Comparison of ENCODE assay signal across 1 cellular context in genomic region chr7:12687213-12688171, GRCh38.
A peak's percentile ranks its signal among the peaks of the same experiment; 100 is the strongest.
TF ChIP-seq lines count a peak whose summit lies in the region.

A gene with protein sequence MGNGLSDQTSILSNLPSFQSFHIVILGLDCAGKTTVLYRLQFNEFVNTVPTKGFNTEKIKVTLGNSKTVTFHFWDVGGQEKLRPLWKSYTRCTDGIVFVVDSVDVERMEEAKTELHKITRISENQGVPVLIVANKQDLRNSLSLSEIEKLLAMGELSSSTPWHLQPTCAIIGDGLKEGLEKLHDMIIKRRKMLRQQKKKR (plus strand): TSS chr7:12687633. CDS start chr7:12688255, 622 bp downstream.

TF ChIP-seq in K562, 482 proteins besides CTCF, POLR2A, EP300 and RAD21 (continued from another document and continues in another):
- TF ChIP-seq ZNF609 (CRISPR knock-in tag; IDR thresholded peaks at IDR 0.05; ENCODE audit: borderline replicate concordance) (peak; percentile 84; the same call in 1 of the 2 replicates), ZNF408 (CRISPR knock-in tag; IDR thresholded peaks at IDR 0.05; ENCODE audit: low read depth) (no peak), HNRNPLL (IDR thresholded peaks at IDR 0.05; ENCODE audit: low read depth, low read length, poor library complexity, severe bottlenecking) (peak; percentile 66), THRAP3 (IDR thresholded peaks at IDR 0.05; ENCODE audit: borderline replicate concordance) (peak; percentile 90; the same call in 1 of the 2 replicates), JUN (IDR thresholded peaks at IDR 0.05; ENCODE audit: borderline replicate concordance, low read depth, low read length) (no peak; the same call in 1 of the 2 replicates), JUN (CRISPR knock-in tag; IDR thresholded peaks at IDR 0.05; ENCODE audit: borderline replicate concordance) (no peak; the same call in 1 of the 2 replicates), SRSF3 (IDR thresholded peaks at IDR 0.05; ENCODE audit: insufficient read depth, low read length) (no peak), NFYB (IDR thresholded peaks at IDR 0.05; ENCODE audit: extremely low read depth, insufficient read length) (peak; percentile 97), CBX2 (IDR thresholded peaks at IDR 0.05; ENCODE audit: insufficient read depth, low read length, poor library complexity, severe bottlenecking) (no peak), NFRKB (IDR thresholded peaks at IDR 0.05; ENCODE audit: low read depth) (peak; percentile 41; the same call in 1 of the 2 replicates), RNF2 (IDR thresholded peaks at IDR 0.05) (peak; percentile 55; the same call in 1 of the 2 replicates), GATAD2A (IDR thresholded peaks at IDR 0.05) (peak; percentile 92), ZNF583 (CRISPR knock-in tag; IDR thresholded peaks at IDR 0.05) (no peak), SP1 (CRISPR knock-in tag; IDR thresholded peaks at IDR 0.05) (peak; percentile 96), PHF8 (IDR thresholded peaks at IDR 0.05; ENCODE audit: borderline replicate concordance, low read length) (peak; percentile 43; the same call in 1 of the 2 replicates), ZNF239 (CRISPR knock-in tag; IDR thresholded peaks at IDR 0.05) (no peak)
- TF ChIP-seq, protein P1, sequence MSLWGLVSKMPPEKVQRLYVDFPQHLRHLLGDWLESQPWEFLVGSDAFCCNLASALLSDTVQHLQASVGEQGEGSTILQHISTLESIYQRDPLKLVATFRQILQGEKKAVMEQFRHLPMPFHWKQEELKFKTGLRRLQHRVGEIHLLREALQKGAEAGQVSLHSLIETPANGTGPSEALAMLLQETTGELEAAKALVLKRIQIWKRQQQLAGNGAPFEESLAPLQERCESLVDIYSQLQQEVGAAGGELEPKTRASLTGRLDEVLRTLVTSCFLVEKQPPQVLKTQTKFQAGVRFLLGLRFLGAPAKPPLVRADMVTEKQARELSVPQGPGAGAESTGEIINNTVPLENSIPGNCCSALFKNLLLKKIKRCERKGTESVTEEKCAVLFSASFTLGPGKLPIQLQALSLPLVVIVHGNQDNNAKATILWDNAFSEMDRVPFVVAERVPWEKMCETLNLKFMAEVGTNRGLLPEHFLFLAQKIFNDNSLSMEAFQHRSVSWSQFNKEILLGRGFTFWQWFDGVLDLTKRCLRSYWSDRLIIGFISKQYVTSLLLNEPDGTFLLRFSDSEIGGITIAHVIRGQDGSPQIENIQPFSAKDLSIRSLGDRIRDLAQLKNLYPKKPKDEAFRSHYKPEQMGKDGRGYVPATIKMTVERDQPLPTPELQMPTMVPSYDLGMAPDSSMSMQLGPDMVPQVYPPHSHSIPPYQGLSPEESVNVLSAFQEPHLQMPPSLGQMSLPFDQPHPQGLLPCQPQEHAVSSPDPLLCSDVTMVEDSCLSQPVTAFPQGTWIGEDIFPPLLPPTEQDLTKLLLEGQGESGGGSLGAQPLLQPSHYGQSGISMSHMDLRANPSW (CRISPR knock-in tag; IDR thresholded peaks at IDR 0.05), result no peak
- TF ChIP-seq, protein P2, sequence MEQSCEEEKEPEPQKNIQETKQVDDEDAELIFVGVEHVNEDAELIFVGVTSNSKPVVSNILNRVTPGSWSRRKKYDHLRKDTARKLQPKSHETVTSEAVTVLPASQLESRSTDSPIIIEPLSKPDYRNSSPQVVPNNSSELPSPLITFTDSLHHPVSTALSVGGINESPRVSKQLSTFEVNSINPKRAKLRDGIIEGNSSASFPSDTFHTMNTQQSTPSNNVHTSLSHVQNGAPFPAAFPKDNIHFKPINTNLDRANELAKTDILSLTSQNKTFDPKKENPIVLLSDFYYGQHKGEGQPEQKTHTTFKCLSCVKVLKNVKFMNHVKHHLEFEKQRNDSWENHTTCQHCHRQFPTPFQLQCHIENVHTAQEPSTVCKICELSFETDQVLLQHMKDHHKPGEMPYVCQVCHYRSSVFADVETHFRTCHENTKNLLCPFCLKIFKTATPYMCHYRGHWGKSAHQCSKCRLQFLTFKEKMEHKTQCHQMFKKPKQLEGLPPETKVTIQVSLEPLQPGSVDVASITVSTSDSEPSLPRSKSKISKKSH (CRISPR knock-in tag; IDR thresholded peaks at IDR 0.05), result no peak
- TF ChIP-seq, protein P3, sequence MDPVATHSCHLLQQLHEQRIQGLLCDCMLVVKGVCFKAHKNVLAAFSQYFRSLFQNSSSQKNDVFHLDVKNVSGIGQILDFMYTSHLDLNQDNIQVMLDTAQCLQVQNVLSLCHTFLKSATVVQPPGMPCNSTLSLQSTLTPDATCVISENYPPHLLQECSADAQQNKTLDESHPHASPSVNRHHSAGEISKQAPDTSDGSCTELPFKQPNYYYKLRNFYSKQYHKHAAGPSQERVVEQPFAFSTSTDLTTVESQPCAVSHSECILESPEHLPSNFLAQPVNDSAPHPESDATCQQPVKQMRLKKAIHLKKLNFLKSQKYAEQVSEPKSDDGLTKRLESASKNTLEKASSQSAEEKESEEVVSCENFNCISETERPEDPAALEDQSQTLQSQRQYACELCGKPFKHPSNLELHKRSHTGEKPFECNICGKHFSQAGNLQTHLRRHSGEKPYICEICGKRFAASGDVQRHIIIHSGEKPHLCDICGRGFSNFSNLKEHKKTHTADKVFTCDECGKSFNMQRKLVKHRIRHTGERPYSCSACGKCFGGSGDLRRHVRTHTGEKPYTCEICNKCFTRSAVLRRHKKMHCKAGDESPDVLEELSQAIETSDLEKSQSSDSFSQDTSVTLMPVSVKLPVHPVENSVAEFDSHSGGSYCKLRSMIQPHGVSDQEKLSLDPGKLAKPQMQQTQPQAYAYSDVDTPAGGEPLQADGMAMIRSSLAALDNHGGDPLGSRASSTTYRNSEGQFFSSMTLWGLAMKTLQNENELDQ (CRISPR knock-in tag; IDR thresholded peaks at IDR 0.05; ENCODE audit: borderline replicate concordance), result no peak
- TF ChIP-seq, protein P4, sequence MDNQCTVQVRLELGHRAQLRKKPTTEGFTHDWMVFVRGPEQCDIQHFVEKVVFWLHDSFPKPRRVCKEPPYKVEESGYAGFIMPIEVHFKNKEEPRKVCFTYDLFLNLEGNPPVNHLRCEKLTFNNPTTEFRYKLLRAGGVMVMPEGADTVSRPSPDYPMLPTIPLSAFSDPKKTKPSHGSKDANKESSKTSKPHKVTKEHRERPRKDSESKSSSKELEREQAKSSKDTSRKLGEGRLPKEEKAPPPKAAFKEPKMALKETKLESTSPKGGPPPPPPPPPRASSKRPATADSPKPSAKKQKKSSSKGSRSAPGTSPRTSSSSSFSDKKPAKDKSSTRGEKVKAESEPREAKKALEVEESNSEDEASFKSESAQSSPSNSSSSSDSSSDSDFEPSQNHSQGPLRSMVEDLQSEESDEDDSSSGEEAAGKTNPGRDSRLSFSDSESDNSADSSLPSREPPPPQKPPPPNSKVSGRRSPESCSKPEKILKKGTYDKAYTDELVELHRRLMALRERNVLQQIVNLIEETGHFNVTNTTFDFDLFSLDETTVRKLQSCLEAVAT (IDR thresholded peaks at IDR 0.05), result peak; percentile 99
- TF ChIP-seq, protein P5, sequence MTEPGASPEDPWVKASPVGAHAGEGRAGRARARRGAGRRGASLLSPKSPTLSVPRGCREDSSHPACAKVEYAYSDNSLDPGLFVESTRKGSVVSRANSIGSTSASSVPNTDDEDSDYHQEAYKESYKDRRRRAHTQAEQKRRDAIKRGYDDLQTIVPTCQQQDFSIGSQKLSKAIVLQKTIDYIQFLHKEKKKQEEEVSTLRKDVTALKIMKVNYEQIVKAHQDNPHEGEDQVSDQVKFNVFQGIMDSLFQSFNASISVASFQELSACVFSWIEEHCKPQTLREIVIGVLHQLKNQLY (CRISPR knock-in tag; conservative IDR thresholded peaks at IDR 0.05), result 0 out of 4 replicates have a peak, but pooled peaks of 1 of the 2 experiments have one; percentile 53
- TF ChIP-seq, protein P6, sequence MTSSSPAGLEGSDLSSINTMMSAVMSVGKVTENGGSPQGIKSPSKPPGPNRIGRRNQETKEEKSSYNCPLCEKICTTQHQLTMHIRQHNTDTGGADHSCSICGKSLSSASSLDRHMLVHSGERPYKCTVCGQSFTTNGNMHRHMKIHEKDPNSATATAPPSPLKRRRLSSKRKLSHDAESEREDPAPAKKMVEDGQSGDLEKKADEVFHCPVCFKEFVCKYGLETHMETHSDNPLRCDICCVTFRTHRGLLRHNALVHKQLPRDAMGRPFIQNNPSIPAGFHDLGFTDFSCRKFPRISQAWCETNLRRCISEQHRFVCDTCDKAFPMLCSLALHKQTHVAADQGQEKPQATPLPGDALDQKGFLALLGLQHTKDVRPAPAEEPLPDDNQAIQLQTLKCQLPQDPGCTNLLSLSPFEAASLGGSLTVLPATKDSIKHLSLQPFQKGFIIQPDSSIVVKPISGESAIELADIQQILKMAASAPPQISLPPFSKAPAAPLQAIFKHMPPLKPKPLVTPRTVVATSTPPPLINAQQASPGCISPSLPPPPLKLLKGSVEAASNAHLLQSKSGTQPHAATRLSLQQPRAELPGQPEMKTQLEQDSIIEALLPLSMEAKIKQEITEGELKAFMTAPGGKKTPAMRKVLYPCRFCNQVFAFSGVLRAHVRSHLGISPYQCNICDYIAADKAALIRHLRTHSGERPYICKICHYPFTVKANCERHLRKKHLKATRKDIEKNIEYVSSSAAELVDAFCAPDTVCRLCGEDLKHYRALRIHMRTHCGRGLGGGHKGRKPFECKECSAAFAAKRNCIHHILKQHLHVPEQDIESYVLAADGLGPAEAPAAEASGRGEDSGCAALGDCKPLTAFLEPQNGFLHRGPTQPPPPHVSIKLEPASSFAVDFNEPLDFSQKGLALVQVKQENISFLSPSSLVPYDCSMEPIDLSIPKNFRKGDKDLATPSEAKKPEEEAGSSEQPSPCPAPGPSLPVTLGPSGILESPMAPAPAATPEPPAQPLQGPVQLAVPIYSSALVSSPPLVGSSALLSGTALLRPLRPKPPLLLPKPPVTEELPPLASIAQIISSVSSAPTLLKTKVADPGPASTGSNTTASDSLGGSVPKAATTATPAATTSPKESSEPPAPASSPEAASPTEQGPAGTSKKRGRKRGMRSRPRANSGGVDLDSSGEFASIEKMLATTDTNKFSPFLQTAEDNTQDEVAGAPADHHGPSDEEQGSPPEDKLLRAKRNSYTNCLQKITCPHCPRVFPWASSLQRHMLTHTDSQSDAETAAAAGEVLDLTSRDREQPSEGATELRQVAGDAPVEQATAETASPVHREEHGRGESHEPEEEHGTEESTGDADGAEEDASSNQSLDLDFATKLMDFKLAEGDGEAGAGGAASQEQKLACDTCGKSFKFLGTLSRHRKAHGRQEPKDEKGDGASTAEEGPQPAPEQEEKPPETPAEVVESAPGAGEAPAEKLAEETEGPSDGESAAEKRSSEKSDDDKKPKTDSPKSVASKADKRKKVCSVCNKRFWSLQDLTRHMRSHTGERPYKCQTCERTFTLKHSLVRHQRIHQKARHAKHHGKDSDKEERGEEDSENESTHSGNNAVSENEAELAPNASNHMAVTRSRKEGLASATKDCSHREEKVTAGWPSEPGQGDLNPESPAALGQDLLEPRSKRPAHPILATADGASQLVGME (CRISPR knock-in tag; IDR thresholded peaks at IDR 0.05), result no peak
- TF ChIP-seq, protein P7, sequence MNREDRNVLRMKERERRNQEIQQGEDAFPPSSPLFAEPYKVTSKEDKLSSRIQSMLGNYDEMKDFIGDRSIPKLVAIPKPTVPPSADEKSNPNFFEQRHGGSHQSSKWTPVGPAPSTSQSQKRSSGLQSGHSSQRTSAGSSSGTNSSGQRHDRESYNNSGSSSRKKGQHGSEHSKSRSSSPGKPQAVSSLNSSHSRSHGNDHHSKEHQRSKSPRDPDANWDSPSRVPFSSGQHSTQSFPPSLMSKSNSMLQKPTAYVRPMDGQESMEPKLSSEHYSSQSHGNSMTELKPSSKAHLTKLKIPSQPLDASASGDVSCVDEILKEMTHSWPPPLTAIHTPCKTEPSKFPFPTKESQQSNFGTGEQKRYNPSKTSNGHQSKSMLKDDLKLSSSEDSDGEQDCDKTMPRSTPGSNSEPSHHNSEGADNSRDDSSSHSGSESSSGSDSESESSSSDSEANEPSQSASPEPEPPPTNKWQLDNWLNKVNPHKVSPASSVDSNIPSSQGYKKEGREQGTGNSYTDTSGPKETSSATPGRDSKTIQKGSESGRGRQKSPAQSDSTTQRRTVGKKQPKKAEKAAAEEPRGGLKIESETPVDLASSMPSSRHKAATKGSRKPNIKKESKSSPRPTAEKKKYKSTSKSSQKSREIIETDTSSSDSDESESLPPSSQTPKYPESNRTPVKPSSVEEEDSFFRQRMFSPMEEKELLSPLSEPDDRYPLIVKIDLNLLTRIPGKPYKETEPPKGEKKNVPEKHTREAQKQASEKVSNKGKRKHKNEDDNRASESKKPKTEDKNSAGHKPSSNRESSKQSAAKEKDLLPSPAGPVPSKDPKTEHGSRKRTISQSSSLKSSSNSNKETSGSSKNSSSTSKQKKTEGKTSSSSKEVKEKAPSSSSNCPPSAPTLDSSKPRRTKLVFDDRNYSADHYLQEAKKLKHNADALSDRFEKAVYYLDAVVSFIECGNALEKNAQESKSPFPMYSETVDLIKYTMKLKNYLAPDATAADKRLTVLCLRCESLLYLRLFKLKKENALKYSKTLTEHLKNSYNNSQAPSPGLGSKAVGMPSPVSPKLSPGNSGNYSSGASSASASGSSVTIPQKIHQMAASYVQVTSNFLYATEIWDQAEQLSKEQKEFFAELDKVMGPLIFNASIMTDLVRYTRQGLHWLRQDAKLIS (CRISPR knock-in tag; IDR thresholded peaks at IDR 0.05), result peak; percentile 93
- TF ChIP-seq, protein P8, sequence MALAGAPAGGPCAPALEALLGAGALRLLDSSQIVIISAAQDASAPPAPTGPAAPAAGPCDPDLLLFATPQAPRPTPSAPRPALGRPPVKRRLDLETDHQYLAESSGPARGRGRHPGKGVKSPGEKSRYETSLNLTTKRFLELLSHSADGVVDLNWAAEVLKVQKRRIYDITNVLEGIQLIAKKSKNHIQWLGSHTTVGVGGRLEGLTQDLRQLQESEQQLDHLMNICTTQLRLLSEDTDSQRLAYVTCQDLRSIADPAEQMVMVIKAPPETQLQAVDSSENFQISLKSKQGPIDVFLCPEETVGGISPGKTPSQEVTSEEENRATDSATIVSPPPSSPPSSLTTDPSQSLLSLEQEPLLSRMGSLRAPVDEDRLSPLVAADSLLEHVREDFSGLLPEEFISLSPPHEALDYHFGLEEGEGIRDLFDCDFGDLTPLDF (CRISPR knock-in tag; IDR thresholded peaks at IDR 0.05), result no peak
